ENCODE assay signal across 22 cellular contexts in genomic region chr13:33953781-33954180, GRCh38.
A peak's percentile ranks its signal among the peaks of the same experiment; 100 is the strongest.
DNase-seq lines count a peak whose midpoint lies in the region; ATAC-seq and TF ChIP-seq lines count a peak whose summit lies in the region.
"Had no signal": no experiment of that assay in that cellular context is flagged by ENCODE, and none has a peak within 500 bp of the region (broad histone marks: within the 10 kb centered on the region; RNA-seq: fewer than 3 reads in every experiment).

No MANE protein-coding gene starts in this region.

- no peak overlapping the region for H2BK12ac ChIP-seq in mesenchymal stem cell (ENCODE audit: low read length in 2 of 2)

- H3K36me3 ChIP-seq in left ventricle myocardium inferior (no peaks in the 10 kb centered on the region), heart left ventricle (no peaks in the 10 kb centered on the region), mesenchymal stem cell (ENCODE audit: control insufficient read depth in 1 of 2, insufficient read depth in 2 of 2, low read depth in 1 of 2, low read length in 2 of 2) (no peaks in the 10 kb centered on the region), psoas muscle (ENCODE audit: insufficient read depth in 1 of 2, low read depth in 1 of 2) (no peaks in the 10 kb centered on the region)

- H3K4ac ChIP-seq in mesenchymal stem cell (ENCODE audit: low read depth in 1 of 2, low read length in 2 of 2): no peak overlapping the region

- H3K79me1 ChIP-seq in mesenchymal stem cell (replicated peaks; ENCODE audit: low read length, poor library complexity, severe bottlenecking): no peaks in the 10 kb centered on the region

- no peak for ATAC-seq in heart left ventricle
- ATAC-seq in psoas muscle: no peak
- no peak for ATAC-seq in HG03460 (IDR thresholded peaks at IDR 0.05; ENCODE audit: unreplicated experiment)
- no peak for ATAC-seq in HG02938 (IDR thresholded peaks at IDR 0.05; ENCODE audit: unreplicated experiment)
- ATAC-seq: CD8-positive, alpha-beta T cell; Right ventricle myocardium inferior had no signal

- peak overlapping the region; percentile 30 for H3K27ac ChIP-seq in left ventricle myocardium inferior (replicated peaks)
- H3K27ac ChIP-seq in heart left ventricle: peak overlapping the region in 5 of 12 donors; percentile 6 to 56 (median 30)
- no peak overlapping the region for H3K27ac ChIP-seq in mesenchymal stem cell (ENCODE audit: low read length, poor library complexity, severe bottlenecking)
- no peak overlapping the region for H3K27ac ChIP-seq in psoas muscle
- H3K27ac ChIP-seq: 22Rv1; BLaER1 treated with 17β-estradiol and CSF1 and Interleukin-3, amounts not matched to agents 10 nM and 100 nM had no signal

- H3K4me3 ChIP-seq in left ventricle myocardium inferior (no peak overlapping the region), heart left ventricle (no peak overlapping the region), cardiac fibroblast (replicated peaks in 1 of 2; ENCODE audit: low read depth in 2 of 2, low read length in 2 of 2) (no peak overlapping the region), mesenchymal stem cell (ENCODE audit: insufficient read depth in 1 of 2, low read depth in 1 of 2, low read length in 2 of 2) (no peak overlapping the region), psoas muscle (no peak overlapping the region)
- H3K4me3 ChIP-seq: BLaER1 treated with 17β-estradiol and CSF1 and Interleukin-3, amounts not matched to agents 10 nM and 100 nM had no signal

- H3K18ac ChIP-seq in mesenchymal stem cell (ENCODE audit: low read depth in 1 of 2, low read length in 2 of 2): no peak overlapping the region

- no peak overlapping the region for H2AK5ac ChIP-seq in mesenchymal stem cell (ENCODE audit: low read length, severe bottlenecking)

- peak overlapping the region; percentile 79 for H3K9ac ChIP-seq in mesenchymal stem cell (ENCODE audit: low read length)
- H3K9ac ChIP-seq: BLaER1 treated with 17β-estradiol and CSF1 and Interleukin-3, amounts not matched to agents 10 nM and 100 nM had no signal

- H3K4me1 ChIP-seq in left ventricle myocardium inferior (no peaks in the 10 kb centered on the region), heart left ventricle (no peaks in the 10 kb centered on the region), mesenchymal stem cell (ENCODE audit: control insufficient read depth, insufficient read depth, low read depth, low read length) (no peaks in the 10 kb centered on the region), psoas muscle (no peaks in the 10 kb centered on the region)

- TF ChIP-seq CTCF in left ventricle myocardium inferior (IDR thresholded peaks at IDR 0.05; ENCODE audit: borderline replicate concordance): no peak
- no peak for TF ChIP-seq CTCF in heart left ventricle (IDR thresholded peaks at IDR 0.05)
- no peak for TF ChIP-seq CTCF in cardiac fibroblast (IDR thresholded peaks at IDR 0.05; ENCODE audit: low read depth, low read length)
- no peak for TF ChIP-seq CTCF in psoas muscle (IDR thresholded peaks at IDR 0.05)

- no peak overlapping the region for H3K23ac ChIP-seq in mesenchymal stem cell (ENCODE audit: low read length in 2 of 2)

- no peak overlapping the region for H2BK5ac ChIP-seq in mesenchymal stem cell (ENCODE audit: low read depth, low read length, poor library complexity, severe bottlenecking)

- no peak overlapping the region for H2BK120ac ChIP-seq in mesenchymal stem cell (ENCODE audit: low read depth, low read length)

- no peak overlapping the region for H4K91ac ChIP-seq in mesenchymal stem cell (ENCODE audit: low read length)

- H3K27me3 ChIP-seq in left ventricle myocardium inferior (ENCODE audit: low read depth): no peaks in the 10 kb centered on the region
- no peaks in the 10 kb centered on the region for H3K27me3 ChIP-seq in heart left ventricle
- H3K27me3 ChIP-seq in mesenchymal stem cell (ENCODE audit: control insufficient read depth in 1 of 2, insufficient read depth in 1 of 2, low read length in 2 of 2): no peaks in the 10 kb centered on the region
- no peaks in the 10 kb centered on the region for H3K27me3 ChIP-seq in psoas muscle (ENCODE audit: insufficient read depth in 3 of 3, low read length in 2 of 3)
- H3K27me3 ChIP-seq: BLaER1 treated with 17β-estradiol and CSF1 and Interleukin-3, amounts not matched to agents 10 nM and 100 nM had no signal

- H3K9me3 ChIP-seq in left ventricle myocardium inferior (replicated peaks) (no peaks in the 10 kb centered on the region), heart left ventricle (no peaks in the 10 kb centered on the region), mesenchymal stem cell (ENCODE audit: control insufficient read depth, low read length) (no peaks in the 10 kb centered on the region), psoas muscle (no peaks in the 10 kb centered on the region)

- H3K14ac ChIP-seq in mesenchymal stem cell (ENCODE audit: low read length in 2 of 2): no peak overlapping the region

- H2AFZ ChIP-seq in mesenchymal stem cell (ENCODE audit: low read depth, low read length): no peak overlapping the region

- H2BK15ac ChIP-seq in mesenchymal stem cell (ENCODE audit: low read depth, poor library complexity, severe bottlenecking): no peak overlapping the region

- TF ChIP-seq POLR2A in heart left ventricle (IDR thresholded peaks at IDR 0.05): no peak

- no peak overlapping the region for H3K4me2 ChIP-seq in mesenchymal stem cell (ENCODE audit: low read length, poor library complexity, severe bottlenecking)
- H3K4me2 ChIP-seq: BLaER1 treated with 17β-estradiol and CSF1 and Interleukin-3, amounts not matched to agents 10 nM and 100 nM had no signal

- intact Hi-C loops in left ventricle myocardium inferior (cut with micrococcal nuclease) (no loop called here), heart left ventricle (cut with DNase I) (no loop called here), psoas muscle (cut with DNase I) (no loop called here)

- WGBS in heart left ventricle, 4 donors: 90 to 97% (median 97%) methylated on average over 1 of the region's 1 CpG
- WGBS in mesenchymal stem cell: no CpG with 5 or more reads among the region's 1 CpG
- WGBS in psoas muscle, 3 donors: 60 to 84% (median 78%) methylated on average over 1 of the region's 1 CpG

- no peak overlapping the region for H4K8ac ChIP-seq in mesenchymal stem cell (ENCODE audit: low read length)

- DNase-seq in left ventricle myocardium inferior (no peak), heart left ventricle (no peak), cardiac fibroblast (ENCODE audit: low read depth in 2 of 2) (peak; percentile 17), mesenchymal stem cell (no peak), HT-29 (ENCODE audit: low spot score) (no peak), psoas muscle (no peak)
- DNase-seq: ACHN; CD8-positive, alpha-beta T cell; DND-41; GDM1; KBM-7; MM.1S; NCI-H1048; NCI-H1417 treated with DMSO at 0.1 percent for 48 hours; NCI-H187; NCI-H446; NCI-H526 had no signal

Comparison
In these comparisons a context has a peak if more than half of its experiments do, and no peak if none do; other contexts are left out.
1. DNase-seq: peak in cardiac fibroblast (2 of 2); none in left ventricle myocardium inferior (single experiment), heart left ventricle (0 of 5), mesenchymal stem cell (single experiment), HT-29 (single experiment) and psoas muscle (0 of 2).